2 cellular contexts compared by ENCODE assay signal in the genomic region with DNA sequence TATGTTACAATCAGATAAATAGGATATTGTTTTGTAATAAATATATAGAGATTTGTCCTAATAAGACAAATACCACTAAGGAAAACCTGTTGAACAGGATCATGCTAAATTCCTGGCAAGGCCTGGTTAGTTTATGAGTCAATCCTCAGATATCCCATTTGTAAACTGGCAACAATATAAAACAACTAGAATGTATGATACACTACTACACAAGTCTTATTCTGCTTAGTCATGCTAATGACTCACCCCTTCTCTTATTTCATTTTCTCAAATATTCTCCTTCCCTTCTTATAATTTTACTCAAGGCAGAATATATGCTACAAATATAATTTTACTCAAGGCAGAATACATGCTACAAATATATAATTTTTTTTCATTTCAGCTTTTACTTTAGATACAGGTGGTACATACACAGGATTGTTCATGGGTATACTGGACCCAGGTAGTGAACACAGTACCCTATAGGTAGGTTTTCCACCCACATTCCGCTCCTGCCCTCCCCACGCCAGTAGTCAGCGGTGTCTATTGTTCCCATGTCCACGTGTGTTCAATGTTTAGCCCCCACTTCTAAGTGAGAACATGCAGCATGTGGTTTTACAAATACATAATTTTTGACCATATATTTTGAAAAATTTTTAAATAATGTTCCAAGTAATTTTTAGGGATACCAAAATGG.
TF ChIP-seq lines count a peak whose summit lies in the region.

No MANE protein-coding gene starts in this region.

TF ChIP-seq in IMR-90, 13 proteins besides CTCF, POLR2A, EP300 and RAD21:
- TF ChIP-seq RCOR1 (IDR thresholded peaks at IDR 0.05; ENCODE audit: insufficient replicate concordance, low read length) = no peak
- TF ChIP-seq CEBPB (IDR thresholded peaks at IDR 0.05; ENCODE audit: low read depth, low read length) = no peak
- TF ChIP-seq BHLHE40 (IDR thresholded peaks at IDR 0.05; ENCODE audit: low read depth, low read length) = peak; percentile 61; the same call in 1 of the 2 replicates
- no peak for TF ChIP-seq USF2 (IDR thresholded peaks at IDR 0.05; ENCODE audit: low read depth, low read length)
- TF ChIP-seq CHD1 (IDR thresholded peaks at IDR 0.05; ENCODE audit: low read depth, low read length) = no peak
- TF ChIP-seq FOS (IDR thresholded peaks at IDR 0.05; ENCODE audit: low read depth, low read length) = peak; percentile 99
- no peak for TF ChIP-seq RFX5 (IDR thresholded peaks at IDR 0.05; ENCODE audit: low read depth, low read length)
- no peak for TF ChIP-seq SMC3 (IDR thresholded peaks at IDR 0.05; ENCODE audit: low read depth, low read length)
- TF ChIP-seq MAFK (IDR thresholded peaks at IDR 0.05; ENCODE audit: low read depth, low read length) = peak; percentile 88
- peak; percentile 99 for TF ChIP-seq NFE2L2 (IDR thresholded peaks at IDR 0.05; ENCODE audit: low read depth, low read length)
TF ChIP-seq in IMR-90: peak in this region for 4.

TF ChIP-seq in HepG2, 621 proteins besides CTCF, POLR2A, EP300 and RAD21:
- TF ChIP-seq RBFOX2 (IDR thresholded peaks at IDR 0.05; ENCODE audit: low read depth, low read length) (peak; percentile 56; the same call in 1 of the 2 replicates), MAFF (IDR thresholded peaks at IDR 0.05; ENCODE audit: low read depth, low read length) (peak; percentile 71), POLR2AphosphoS2 (IDR thresholded peaks at IDR 0.05; ENCODE audit: low read depth, low read length) (0 out of 2 replicates have a peak, but pooled peaks have one; percentile 30), MAFK (conservative IDR thresholded peaks at IDR 0.05 in 1 of 2, IDR thresholded peaks at IDR 0.05 in 1 of 2; ENCODE audit: low read length in 2 of 2) (peak; percentile 77 to 92), SAP130 (CRISPR knock-in tag; IDR thresholded peaks at IDR 0.05; ENCODE audit: low read depth) (peak; percentile 30; the same call in 1 of the 2 replicates), NFE2L2 (IDR thresholded peaks at IDR 0.05; ENCODE audit: low read length) (peak; percentile 98), ZFP62 (CRISPR knock-in tag; IDR thresholded peaks at IDR 0.05) (no peak), WIZ (CRISPR knock-in tag; IDR thresholded peaks at IDR 0.05) (no peak)
- TF ChIP-seq, protein P1, sequence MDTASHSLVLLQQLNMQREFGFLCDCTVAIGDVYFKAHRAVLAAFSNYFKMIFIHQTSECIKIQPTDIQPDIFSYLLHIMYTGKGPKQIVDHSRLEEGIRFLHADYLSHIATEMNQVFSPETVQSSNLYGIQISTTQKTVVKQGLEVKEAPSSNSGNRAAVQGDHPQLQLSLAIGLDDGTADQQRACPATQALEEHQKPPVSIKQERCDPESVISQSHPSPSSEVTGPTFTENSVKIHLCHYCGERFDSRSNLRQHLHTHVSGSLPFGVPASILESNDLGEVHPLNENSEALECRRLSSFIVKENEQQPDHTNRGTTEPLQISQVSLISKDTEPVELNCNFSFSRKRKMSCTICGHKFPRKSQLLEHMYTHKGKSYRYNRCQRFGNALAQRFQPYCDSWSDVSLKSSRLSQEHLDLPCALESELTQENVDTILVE (CRISPR knock-in tag; IDR thresholded peaks at IDR 0.05) = no peak
- TF ChIP-seq, protein P2, sequence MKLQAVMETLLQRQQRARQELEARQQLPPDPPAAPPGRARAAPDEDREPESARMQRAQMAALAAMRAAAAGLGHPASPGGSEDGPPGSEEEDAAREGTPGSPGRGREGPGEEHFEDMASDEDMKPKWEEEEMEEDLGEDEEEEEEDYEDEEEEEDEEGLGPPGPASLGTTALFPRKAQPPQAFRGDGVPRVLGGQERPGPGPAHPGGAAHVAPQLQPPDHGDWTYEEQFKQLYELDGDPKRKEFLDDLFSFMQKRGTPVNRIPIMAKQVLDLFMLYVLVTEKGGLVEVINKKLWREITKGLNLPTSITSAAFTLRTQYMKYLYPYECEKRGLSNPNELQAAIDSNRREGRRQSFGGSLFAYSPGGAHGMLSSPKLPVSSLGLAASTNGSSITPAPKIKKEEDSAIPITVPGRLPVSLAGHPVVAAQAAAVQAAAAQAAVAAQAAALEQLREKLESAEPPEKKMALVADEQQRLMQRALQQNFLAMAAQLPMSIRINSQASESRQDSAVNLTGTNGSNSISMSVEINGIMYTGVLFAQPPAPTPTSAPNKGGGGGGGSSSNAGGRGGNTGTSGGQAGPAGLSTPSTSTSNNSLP (IDR thresholded peaks at IDR 0.05; ENCODE audit: low read depth, low read length) = 0 out of 2 replicates have a peak, but pooled peaks have one; percentile 10
